In genomic region chr9:109449036-109449798, GRCh38 we compare ENCODE assay signal across 2 cellular contexts.
TF ChIP-seq lines count a peak whose summit lies in the region.

No MANE protein-coding gene starts in this region.

TF ChIP-seq in SK-N-SH, 30 proteins besides CTCF, POLR2A, EP300 and RAD21:
- no peak for TF ChIP-seq MAX (IDR thresholded peaks at IDR 0.05; ENCODE audit: low read depth)
- no peak for TF ChIP-seq TEAD4 (IDR thresholded peaks at IDR 0.05; ENCODE audit: borderline replicate concordance, insufficient read depth)
- no peak for TF ChIP-seq IRF3 (IDR thresholded peaks at IDR 0.05; ENCODE audit: low read depth, low read length)
- TF ChIP-seq SMC3 (IDR thresholded peaks at IDR 0.05; ENCODE audit: low read depth, low read length), result no peak
- TF ChIP-seq MEF2A (IDR thresholded peaks at IDR 0.05; ENCODE audit: borderline replicate concordance, low read depth), result no peak
- no peak for TF ChIP-seq FOXJ3 (CRISPR knock-in tag; IDR thresholded peaks at IDR 0.05)
- no peak for TF ChIP-seq MXI1 (IDR thresholded peaks at IDR 0.05; ENCODE audit: low read depth, low read length)

TF ChIP-seq in SK-N-SH treated with all-trans-retinoic acid at 6 μM for 48 hours, 23 proteins besides CTCF, POLR2A, EP300 and RAD21:
- TF ChIP-seq BACH2 (CRISPR knock-in tag; IDR thresholded peaks at IDR 0.05; ENCODE audit: borderline replicate concordance), result no peak
